ENCODE assay signal across 25 cellular contexts in the genomic region with DNA sequence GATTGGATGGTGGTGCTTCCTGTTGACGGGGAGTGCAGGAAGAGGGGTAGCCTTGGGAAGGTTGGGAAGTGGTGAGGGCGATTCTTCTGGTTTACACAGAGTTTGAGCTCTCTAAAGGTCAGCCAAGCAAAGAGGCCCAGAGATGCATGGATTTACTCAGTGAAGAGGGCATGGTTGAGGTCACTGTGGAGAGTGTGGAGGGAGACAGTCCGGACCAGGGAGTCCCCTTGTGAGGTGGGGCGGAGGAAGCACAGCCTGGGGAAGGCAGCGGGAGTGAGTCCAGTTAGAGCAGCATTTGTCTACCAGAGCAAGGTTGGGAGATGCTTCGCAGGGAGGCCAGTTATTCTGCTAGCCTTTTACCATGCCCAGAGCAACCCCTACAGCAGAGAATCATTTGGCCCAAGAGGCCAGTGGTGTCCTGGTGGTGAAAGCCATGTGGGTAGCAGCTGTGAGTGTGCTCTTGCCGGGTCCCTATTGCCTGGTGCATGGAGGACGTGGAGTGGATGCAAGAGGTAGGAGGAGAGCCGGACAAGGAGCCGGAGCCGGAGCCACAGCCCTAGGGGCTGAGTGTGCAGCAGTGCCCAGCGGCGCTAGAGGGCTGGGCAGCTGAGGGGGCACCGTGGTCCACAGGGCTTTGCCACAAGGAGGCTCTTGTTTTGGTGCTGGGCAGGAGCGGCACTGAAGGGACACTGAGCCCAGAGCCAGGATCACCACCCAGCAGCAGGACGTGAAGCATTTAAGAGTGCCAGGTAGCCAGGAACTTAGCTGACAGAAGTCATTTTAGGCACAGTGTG.
"Had no signal": no experiment of that assay in that cellular context is flagged by ENCODE, and none has a peak within 500 bp of the region (broad histone marks: within the 10 kb centered on the region; RNA-seq: fewer than 3 reads in every experiment).

No MANE protein-coding gene starts in this region.

- DNase-seq: activated CD4-positive, alpha-beta memory T cell treated with anti-CD3 and anti-CD28 coated beads for 36 hours; activated CD4-positive, alpha-beta T cell treated with anti-CD3 and anti-CD28 coated beads for 48 hours; activated CD4-positive, CD25-positive, alpha-beta regulatory T cell treated with anti-CD3 and anti-CD28 coated beads, Interleukin-2, amount 50 U/mL, for 72 hours; activated CD8-positive, alpha-beta memory T cell treated with anti-CD3 and anti-CD28 coated beads, Interleukin-2, amount 50 U/mL, for 4 hours; activated naive CD8-positive, alpha-beta T cell treated with anti-CD3 and anti-CD28 coated beads, Interleukin-2, amount 50 U/mL, for 24 hours; activated T-cell treated with anti-CD3 and anti-CD28 coated beads, Interleukin-2, amount 50 U/mL, for 72 hours; amniotic stem cell; body of pancreas; Karpas-422; NCI-H1105 treated with DMSO at 0.1 percent for 48 hours; NCI-H146; NCI-H187 treated with DMSO at 0.1 percent for 48 hours; NCI-H2081 treated with DMSO at 0.1 percent for 48 hours; NCI-H446; NCI-H524; Peyer's patch; Right ventricle myocardium superior; SJCRH30; SK-N-SH; SW 1271 had no signal

- H3K27ac Mint-ChIP-seq: activated CD4-positive, alpha-beta memory T cell treated with anti-CD3 and anti-CD28 coated beads for 36 hours; activated naive CD8-positive, alpha-beta T cell treated with anti-CD3 and anti-CD28 coated beads, Interleukin-2, amount 50 U/mL, for 24 hours; activated T-cell treated with anti-CD3 and anti-CD28 coated beads, Interleukin-2, amount 50 U/mL, for 72 hours; WTC11 had no signal

- H3K27me3 ChIP-seq: ascending aorta, body of pancreas, Peyer's patch, SJCRH30 had no signal

- H3K9ac ChIP-seq: SK-N-SH had no signal

- H3K4me1 ChIP-seq: ascending aorta, body of pancreas, SJCRH30 had no signal

- H3K4me2 ChIP-seq: SK-N-SH had no signal

- H3K36me3 ChIP-seq: SJCRH30 had no signal

- H3K9me3 Mint-ChIP-seq: activated CD4-positive, alpha-beta memory T cell treated with anti-CD3 and anti-CD28 coated beads for 36 hours; activated naive CD4-positive, alpha-beta T cell treated with anti-CD3 and anti-CD28 coated beads, Interleukin-2, amount 50 U/mL, for 72 hours; activated naive CD8-positive, alpha-beta T cell treated with anti-CD3 and anti-CD28 coated beads, Interleukin-2, amount 50 U/mL, for 24 hours; activated T-cell treated with anti-CD3 and anti-CD28 coated beads, Interleukin-2, amount 50 U/mL, for 72 hours; WTC11 had no signal

- ATAC-seq: activated naive CD4-positive, alpha-beta T cell treated with anti-CD3 and anti-CD28 coated beads, Interleukin-2, amount 50 U/mL, for 72 hours; activated naive CD8-positive, alpha-beta T cell treated with anti-CD3 and anti-CD28 coated beads, Interleukin-2, amount 50 U/mL, for 24 hours; activated T-cell treated with anti-CD3 and anti-CD28 coated beads, Interleukin-2, amount 50 U/mL, for 72 hours; body of pancreas; K562; WTC11 had no signal

- H3K9me3 ChIP-seq: ascending aorta, body of pancreas, Peyer's patch, SJCRH30, SK-N-SH had no signal

- H3K27me3 Mint-ChIP-seq: activated CD4-positive, alpha-beta memory T cell treated with anti-CD3 and anti-CD28 coated beads for 36 hours; activated naive CD8-positive, alpha-beta T cell treated with anti-CD3 and anti-CD28 coated beads, Interleukin-2, amount 50 U/mL, for 24 hours had no signal

- H3K4me1 Mint-ChIP-seq: activated naive CD8-positive, alpha-beta T cell treated with anti-CD3 and anti-CD28 coated beads, Interleukin-2, amount 50 U/mL, for 24 hours had no signal

- H3K4me3 ChIP-seq: ascending aorta, body of pancreas, K562, Peyer's patch, SJCRH30 had no signal

- H3K4me3 Mint-ChIP-seq: activated CD4-positive, alpha-beta memory T cell treated with anti-CD3 and anti-CD28 coated beads for 36 hours; activated naive CD8-positive, alpha-beta T cell treated with anti-CD3 and anti-CD28 coated beads, Interleukin-2, amount 50 U/mL, for 24 hours; activated T-cell treated with anti-CD3 and anti-CD28 coated beads, Interleukin-2, amount 50 U/mL, for 72 hours; WTC11 had no signal

- H3K27ac ChIP-seq: ascending aorta, body of pancreas, Peyer's patch, RWPE1, SJCRH30 had no signal
